ENCODE assay signal across 18 cellular contexts in the genomic region with DNA sequence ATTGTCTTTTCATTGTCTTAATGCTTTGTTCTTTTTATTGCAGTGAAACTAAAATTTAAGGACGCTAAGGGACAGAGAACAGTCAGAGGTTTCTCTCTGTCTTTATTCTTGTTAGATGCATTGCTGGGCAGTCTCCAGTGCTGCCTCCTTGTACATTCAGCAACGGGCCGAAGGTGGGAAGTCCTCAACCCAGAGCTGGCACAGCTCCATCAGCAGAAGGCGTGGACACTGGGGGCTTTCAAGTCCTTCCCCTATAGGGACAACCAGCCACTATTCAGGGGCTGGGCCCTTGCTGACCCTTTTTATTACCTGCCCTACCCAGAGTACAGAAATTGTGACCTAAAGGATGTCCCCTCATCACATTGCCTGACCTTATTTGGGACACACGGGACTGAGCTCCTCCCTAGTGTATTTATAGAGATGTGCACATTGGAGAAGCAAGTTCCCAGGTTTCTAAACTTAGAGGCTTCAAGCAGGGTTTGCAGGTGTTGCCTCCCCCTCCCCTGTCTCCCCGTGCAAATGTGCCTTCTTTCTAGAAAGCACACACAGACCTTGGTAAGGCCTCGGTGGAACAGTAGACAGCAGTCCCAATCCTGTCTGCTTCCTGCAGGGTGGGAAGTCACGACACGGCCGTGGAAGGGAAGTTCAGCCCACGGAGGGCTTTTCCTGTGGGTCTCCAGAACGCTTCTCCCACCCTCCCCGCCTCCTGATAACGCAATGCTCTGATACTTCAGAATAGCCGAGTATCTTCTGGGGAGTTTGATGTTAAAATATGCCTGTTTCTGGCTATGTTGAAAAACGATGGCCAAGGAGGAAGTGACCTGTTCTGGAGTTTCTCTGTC.
"Had no signal": no experiment of that assay in that cellular context is flagged by ENCODE, and none has a peak within 500 bp of the region (broad histone marks: within the 10 kb centered on the region; RNA-seq: fewer than 3 reads in every experiment).

No MANE protein-coding gene starts in this region.

- H3K9me3 ChIP-seq: uterus had no signal

- H3K27ac ChIP-seq: skin epidermis, tibial artery, uterus had no signal

- FAIRE-seq: keratinocyte had no signal

- DNase-seq: activated CD4-positive, alpha-beta T cell treated with anti-CD3 and anti-CD28 coated beads, Interleukin-2, amount 10 ng/mL, durations not matched to agents 24 days and 14 days; activated CD4-positive, CD25-positive, alpha-beta regulatory T cell; activated CD8-positive, alpha-beta T cell treated with anti-CD3 and anti-CD28 coated beads for 36 hours; activated gamma-delta T cell treated with Interleukin-2 at 50 U/mL for 16 hours; dermis blood vessel endothelial cell; effector memory CD4-positive, alpha-beta T cell; foreskin fibroblast; hypothalamus; right cardiac atrium; stimulated activated naive CD8-positive, alpha-beta T cell treated with anti-CD3 and anti-CD28 coated beads, Interleukin-15, Interleukin-2, amounts not matched to agents 100 U/mL and 50 U/mL, for 24 hours; substantia nigra; T-helper 1 cell; T-helper 9 cell; tibial artery; uterus had no signal

- H3K4me3 ChIP-seq: skin epidermis, tibial artery, uterus had no signal

- ATAC-seq: activated CD8-positive, alpha-beta T cell treated with anti-CD3 and anti-CD28 coated beads for 36 hours; left lobe of liver; stimulated activated naive CD8-positive, alpha-beta T cell treated with anti-CD3 and anti-CD28 coated beads, Interleukin-15, Interleukin-2, amounts not matched to agents 100 U/mL and 50 U/mL, for 24 hours had no signal

- H3K36me3 ChIP-seq: uterus had no signal

- H3K27me3 ChIP-seq: uterus had no signal
